In the genomic region with DNA sequence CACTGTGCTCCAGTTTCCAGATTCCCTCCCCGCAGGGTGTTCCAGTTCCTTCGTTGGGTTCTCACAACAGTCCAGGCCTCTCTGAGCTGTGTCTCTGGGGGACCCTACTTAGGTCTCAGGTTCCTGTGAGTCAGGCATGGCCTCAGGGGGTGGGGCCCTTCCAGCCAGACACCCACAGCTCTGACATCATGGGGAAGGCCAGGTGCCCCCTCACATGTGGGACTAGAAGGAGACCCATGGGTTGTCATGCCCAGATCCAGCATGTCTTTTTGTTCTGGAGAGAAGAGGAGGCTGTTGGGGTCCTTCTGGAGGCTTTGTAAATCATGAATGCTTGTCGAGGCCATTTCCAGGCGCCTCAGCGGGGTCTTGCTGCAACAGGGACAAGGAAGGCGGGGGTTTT, we compare ENCODE assay signal across 19 cellular contexts. TPM values are rescaled to one million over a fixed set of nuclear protein-coding genes. Genes with fewer than 3 reads are reported as not detected.
DNase-seq lines count a peak whose midpoint lies in the region; TF ChIP-seq lines count a peak whose summit lies in the region.
"Had no signal": no experiment of that assay in that cellular context is flagged by ENCODE, and none has a peak within 500 bp of the region (broad histone marks: within the 10 kb centered on the region; RNA-seq: fewer than 3 reads in every experiment).

No MANE protein-coding gene starts in this region.

- peaks cover 96% of the 10 kb centered on the region for H3K4me1 ChIP-seq in left ventricle myocardium inferior
- peaks cover 0 to 49% of the 10 kb centered on the region in 2 donors for H3K4me1 ChIP-seq in right atrium auricular region
- H3K4me1 ChIP-seq in HEK293 (ENCODE audit: control insufficient read depth, insufficient read depth, low read length) = peaks cover 2% of the 10 kb centered on the region; the same call in 1 of the 2 replicates
- H3K4me1 ChIP-seq in mesenchymal stem cell (ENCODE audit: control insufficient read depth, insufficient read depth, low read depth, low read length) = peaks cover 16% of the 10 kb centered on the region

- H3K79me1 ChIP-seq in mesenchymal stem cell (replicated peaks; ENCODE audit: low read length, poor library complexity, severe bottlenecking) = no peaks in the 10 kb centered on the region

- H3K9ac ChIP-seq in mesenchymal stem cell (ENCODE audit: low read length) = no peak overlapping the region
- H3K9ac ChIP-seq: BLaER1 had no signal

- intact Hi-C loops in left ventricle myocardium inferior (cut with micrococcal nuclease) = no loop called here

- H3K4ac ChIP-seq in mesenchymal stem cell (ENCODE audit: low read depth in 1 of 2, low read length in 2 of 2) = no peak overlapping the region

- no peak overlapping the region for H2AK5ac ChIP-seq in mesenchymal stem cell (ENCODE audit: low read length, severe bottlenecking)

- H3K36me3 ChIP-seq in left ventricle myocardium inferior = no peaks in the 10 kb centered on the region
- H3K36me3 ChIP-seq in right atrium auricular region = no peaks in the 10 kb centered on the region
- H3K36me3 ChIP-seq in HEK293 (ENCODE audit: control insufficient read depth in 2 of 2, insufficient read depth in 1 of 2, low read length in 2 of 2) = no peaks in the 10 kb centered on the region
- H3K36me3 ChIP-seq in mesenchymal stem cell (ENCODE audit: control insufficient read depth in 1 of 2, insufficient read depth in 2 of 2, low read depth in 1 of 2, low read length in 2 of 2) = no peaks in the 10 kb centered on the region
- H3K36me3 ChIP-seq: BLaER1 had no signal

- no peak overlapping the region for H3K4me2 ChIP-seq in mesenchymal stem cell (ENCODE audit: low read length, poor library complexity, severe bottlenecking)
- H3K4me2 ChIP-seq: BLaER1, GM23338 had no signal

- no peak overlapping the region for H3K18ac ChIP-seq in mesenchymal stem cell (ENCODE audit: low read depth in 1 of 2, low read length in 2 of 2)

- TF ChIP-seq CTCF in left ventricle myocardium inferior (IDR thresholded peaks at IDR 0.05; ENCODE audit: borderline replicate concordance) (no peak), right atrium auricular region (IDR thresholded peaks at IDR 0.05) (no peak), HEK293 (tag by site-specific recombination; IDR thresholded peaks at IDR 0.05) (no peak)

- peaks cover 31% of the 10 kb centered on the region for H3K27me3 ChIP-seq in left ventricle myocardium inferior (ENCODE audit: low read depth)
- H3K27me3 ChIP-seq in right atrium auricular region = no peaks in the 10 kb centered on the region
- peaks cover 61 to 62% of the 10 kb centered on the region in 2 experiments for H3K27me3 ChIP-seq in mesenchymal stem cell (ENCODE audit: control insufficient read depth in 1 of 2, insufficient read depth in 1 of 2, low read length in 2 of 2)

- H2BK12ac ChIP-seq in mesenchymal stem cell (ENCODE audit: low read length in 2 of 2) = no peak overlapping the region

- H2BK15ac ChIP-seq in mesenchymal stem cell (ENCODE audit: low read depth, poor library complexity, severe bottlenecking) = no peak overlapping the region

- no peak overlapping the region for H2BK120ac ChIP-seq in mesenchymal stem cell (ENCODE audit: low read depth, low read length)

- H3K9me3 ChIP-seq in left ventricle myocardium inferior (replicated peaks) = no peaks in the 10 kb centered on the region
- H3K9me3 ChIP-seq in right atrium auricular region = no peaks in the 10 kb centered on the region
- no peaks in the 10 kb centered on the region for H3K9me3 ChIP-seq in HEK293 (ENCODE audit: control insufficient read depth, insufficient read depth, low read depth, low read length)
- H3K9me3 ChIP-seq in mesenchymal stem cell (ENCODE audit: control insufficient read depth, low read length) = no peaks in the 10 kb centered on the region
- H3K9me3 ChIP-seq: BLaER1, Caco-2 had no signal

- H2BK5ac ChIP-seq in mesenchymal stem cell (ENCODE audit: low read depth, low read length, poor library complexity, severe bottlenecking) = no peak overlapping the region

- H3K23ac ChIP-seq in mesenchymal stem cell (ENCODE audit: low read length in 2 of 2) = no peak overlapping the region

- H4K8ac ChIP-seq in mesenchymal stem cell (ENCODE audit: low read length) = no peak overlapping the region

- peak overlapping the region; percentile 93 for H3K27ac ChIP-seq in left ventricle myocardium inferior (replicated peaks)
- no peak overlapping the region for H3K27ac ChIP-seq in right atrium auricular region
- no peak overlapping the region for H3K27ac ChIP-seq in HEK293 (ENCODE audit: extremely low read depth, low read depth, low read length)
- no peak overlapping the region for H3K27ac ChIP-seq in mesenchymal stem cell (ENCODE audit: low read length, poor library complexity, severe bottlenecking)
- H3K27ac ChIP-seq: BLaER1, C4-2B had no signal

- WGBS in mesenchymal stem cell = 78% methylated on average over 6 of the region's 6 CpGs

- CTCF ChIA-PET in HEK293 (lab: Yijun Ruan, JAX) = interaction anchor here (0.9 kb wide), 1 partner anchor 20 kb away, joined by 4 read pairs; no protein-coding TSS in a partner anchor

- H3K14ac ChIP-seq in mesenchymal stem cell (ENCODE audit: low read length in 2 of 2) = no peak overlapping the region

- DNase-seq in left ventricle myocardium inferior = no peak
- DNase-seq in right atrium auricular region (ENCODE audit: low spot score) = no peak
- no peak for DNase-seq in mesenchymal stem cell
- no peak for DNase-seq in MV-4-11 (lab: John Stamatoyannopoulos, UW)
- DNase-seq in epidermal melanocyte (ENCODE audit: insufficient read length, low spot score) = no peak
- DNase-seq: Caco-2; CD4-positive, CD25-positive, alpha-beta regulatory T cell; CD8-positive, alpha-beta T cell; DMS153; DND-41; EL; GDM1; H9; HFFc6 had no signal

- POLR2A ChIA-PET in HEK293 (lab: Yijun Ruan, JAX) = no interaction called here

- H3K4me3 ChIP-seq in left ventricle myocardium inferior (peak overlapping the region; percentile 79), right atrium auricular region (no peak overlapping the region), HEK293 (ENCODE audit: low read depth, low read length) (no peak overlapping the region), mesenchymal stem cell (ENCODE audit: insufficient read depth in 1 of 2, low read depth in 1 of 2, low read length in 2 of 2) (no peak overlapping the region)
- H3K4me3 ChIP-seq: BLaER1, GM12878, GM23338 had no signal

- no peak overlapping the region for H2AFZ ChIP-seq in mesenchymal stem cell (ENCODE audit: low read depth, low read length)
- H2AFZ ChIP-seq: GM23338 had no signal

- H4K91ac ChIP-seq in mesenchymal stem cell (ENCODE audit: low read length) = peak overlapping the region; percentile 28

TF ChIP-seq in HEK293, 187 proteins besides CTCF, POLR2A, EP300 and RAD21:
- TF ChIP-seq EGR2 (tag by site-specific recombination; IDR thresholded peaks at IDR 0.05; ENCODE audit: low read depth) (peak; percentile 51; the same call in 1 of the 2 replicates), TCF7L2 (IDR thresholded peaks at IDR 0.05; ENCODE audit: borderline replicate concordance, low read depth, low read length) (no peak), ZIC2 (tag by site-specific recombination; IDR thresholded peaks at IDR 0.05) (0 out of 2 replicates have a peak, but pooled peaks have one; percentile 11), ZNF280D (tag by site-specific recombination; IDR thresholded peaks at IDR 0.05) (no peak), ZFHX2 (tag by site-specific recombination; conservative IDR thresholded peaks at IDR 0.05) (peak; percentile 45), KLF16 (tag by site-specific recombination; IDR thresholded peaks at IDR 0.05) (no peak)

RNA-seq across cellular contexts. Expression of gene NDRG4, which starts 32.0 kb away (rescaled TPM):
- total RNA-seq in left ventricle myocardium inferior (763 TPM), right atrium auricular region (100 to 1,000 TPM; 163 to 238 TPM)
- 8.0 TPM for polyA plus RNA-seq in mesenchymal stem cell (2013, experiment 1 of 2)
- polyA plus RNA-seq in mesenchymal stem cell (2013, experiment 2 of 2) = 8.0 TPM
- total RNA-seq: CD8-positive, alpha-beta T cell had no signal

RNA-seq across cellular contexts. Expression of gene SETD6, which starts 47.4 kb away (rescaled TPM):
- total RNA-seq in left ventricle myocardium inferior (16.8 TPM), right atrium auricular region (10 to 100 TPM; 11.9 to 12.9 TPM)
- 4.6 TPM for polyA plus RNA-seq in mesenchymal stem cell (2013, experiment 1 of 2)
- 4.2 TPM for polyA plus RNA-seq in mesenchymal stem cell (2013, experiment 2 of 2)
